ENCODE assay signal across 8 cellular contexts in the genomic region with DNA sequence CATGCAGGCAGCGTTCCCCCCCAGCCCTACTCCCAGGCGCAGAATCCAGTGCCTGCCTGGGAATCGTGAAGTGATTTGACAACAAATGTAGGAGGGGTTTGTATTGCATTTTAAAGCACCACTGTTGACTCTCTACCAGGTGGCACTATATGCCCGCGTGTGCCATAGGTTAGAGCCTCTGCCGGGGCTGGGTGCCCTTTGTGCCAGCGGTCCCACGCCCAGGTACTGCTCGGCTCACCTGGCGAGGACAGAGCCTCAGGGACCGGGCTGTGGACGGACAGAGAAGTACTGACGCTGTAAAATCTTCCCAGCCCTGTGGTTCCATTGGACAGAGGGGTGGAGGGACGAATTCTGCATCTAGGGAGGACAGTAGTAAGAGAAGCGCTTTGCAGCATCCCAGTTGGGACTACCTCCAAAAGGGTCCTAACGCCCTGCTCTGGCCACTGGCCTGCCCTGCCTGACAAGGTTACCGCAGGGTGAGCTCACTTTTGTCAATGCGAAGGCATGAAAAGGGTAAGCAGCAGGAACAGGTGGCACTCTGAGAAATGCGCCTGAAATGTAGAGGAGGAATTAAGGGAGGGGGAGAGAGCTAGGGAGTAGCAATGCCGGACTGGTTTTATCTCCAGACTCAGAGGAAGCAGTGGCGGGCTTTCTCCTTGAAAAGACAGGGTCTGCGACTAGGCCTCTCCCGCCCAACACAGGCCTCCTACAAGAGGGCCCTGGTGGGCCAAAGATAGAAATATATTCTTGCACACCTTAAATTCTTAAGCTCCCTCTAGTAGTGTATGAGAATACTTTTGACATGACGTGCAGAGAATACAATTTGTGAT. TPM values are rescaled to one million over a fixed set of nuclear protein-coding genes. Genes with fewer than 3 reads are reported as not detected.
DNase-seq lines count a peak whose midpoint lies in the region; ATAC-seq, FAIRE-seq and TF ChIP-seq lines count a peak whose summit lies in the region.

No MANE protein-coding gene starts in this region.

- no peak for TF ChIP-seq POLR2A in GM12891 (IDR thresholded peaks at IDR 0.05; ENCODE audit: low read depth, low read length)

- intact Hi-C loops in kidney (cut with DNase I): no loop called here

- peak; percentile 4 for DNase-seq in GM06990 (ENCODE audit: extremely low read depth, insufficient read length)
- DNase-seq in NCI-H1694 (lab: John Stamatoyannopoulos, UW): peak; percentile 80
- peak; percentile 35 for DNase-seq in amniotic stem cell (lab: John Stamatoyannopoulos, UW)
- peak; percentile 75 for DNase-seq in kidney
- no peak for DNase-seq in stimulated activated naive CD8-positive, alpha-beta T cell treated with anti-CD3 and anti-CD28 coated beads, Interleukin-15, Interleukin-2, amounts not matched to agents 100 U/mL and 50 U/mL, for 24 hours
- no peak for DNase-seq in GM12891 (ENCODE audit: insufficient read length, low spot score)
- DNase-seq in AML-193 (lab: John Stamatoyannopoulos, UW): no peak
- DNase-seq in COLO829 (ENCODE audit: low spot score): no peak

- peak overlapping the region; percentile 37 to 63 for H3K9ac ChIP-seq in kidney (ENCODE audit: low read length in 2 of 2)

- peak overlapping the region in 1 of 2 donors; percentile 49 for H3K27ac ChIP-seq in kidney (ENCODE audit: low read depth in 2 of 2, low read length in 2 of 2)

- H3K4me3 ChIP-seq in GM06990 (replicated peaks; ENCODE audit: low read depth, low read length) (no peak overlapping the region), kidney (ENCODE audit: low read length in 2 of 2) (peak overlapping the region; percentile 59 to 84)

- ATAC-seq in stimulated activated naive CD8-positive, alpha-beta T cell treated with anti-CD3 and anti-CD28 coated beads, Interleukin-15, Interleukin-2, amounts not matched to agents 100 U/mL and 50 U/mL, for 24 hours: peak; percentile 46

- H3K9me3 ChIP-seq in kidney (ENCODE audit: control insufficient read depth in 1 of 2, low read length in 2 of 2): no peaks in the 10 kb centered on the region

- peaks cover 0 to 3% of the 10 kb centered on the region in 2 donors for H3K4me1 ChIP-seq in kidney (ENCODE audit: control insufficient read depth in 1 of 2, insufficient read depth in 1 of 2, low read depth in 1 of 2, low read length in 2 of 2)

- FAIRE-seq in kidney (lab: Jason Lieb, UNC) (no peak), GM12891 (lab: Jason Lieb, UNC) (no peak)

- TF ChIP-seq CTCF in GM06990 (IDR thresholded peaks at IDR 0.05; ENCODE audit: insufficient read depth, low read length, poor library complexity, severe bottlenecking) (no peak), kidney (IDR thresholded peaks at IDR 0.05; ENCODE audit: borderline replicate concordance, extremely low read depth, insufficient read depth) (no peak)

- H3K36me3 ChIP-seq in GM06990 (ENCODE audit: control insufficient read depth, insufficient read depth, low read length) (no peaks in the 10 kb centered on the region), kidney (ENCODE audit: control insufficient read depth in 1 of 2, insufficient read depth in 2 of 2, low read length in 2 of 2) (no peaks in the 10 kb centered on the region)

- no peaks in the 10 kb centered on the region; the same call in 1 of the 2 replicates for H3K27me3 ChIP-seq in GM06990 (replicated peaks; ENCODE audit: control insufficient read depth, insufficient read depth, low read length)

TF ChIP-seq in GM12891, 5 proteins besides CTCF, POLR2A, EP300 and RAD21:
- no peak for TF ChIP-seq POLR2AphosphoS5 (IDR thresholded peaks at IDR 0.05; ENCODE audit: low read depth, low read length)
- TF ChIP-seq TAF1 (IDR thresholded peaks at IDR 0.05; ENCODE audit: low read depth, low read length): no peak
- no peak for TF ChIP-seq SPI1 (IDR thresholded peaks at IDR 0.05; ENCODE audit: low read depth, low read length)
- no peak for TF ChIP-seq PAX5 (IDR thresholded peaks at IDR 0.05; ENCODE audit: insufficient read depth, low read length, severe bottlenecking)

RNA-seq across cellular contexts. Expression of gene CACNA2D1, which starts 0.9 kb away (rescaled TPM):
- 18.3 TPM for total RNA-seq in kidney
- polyA plus RNA-seq in kidney (ENCODE audit: insufficient read depth, low read depth, low replicate concordance): 3.5 TPM
- not detected for polyA plus RNA-seq in GM12891 (2012; ENCODE audit: low read depth, missing spikeins)

Comparison
In these comparisons a context has a peak if more than half of its experiments do, and no peak if none do; other contexts are left out.
1. DNase-seq: peak in GM06990 (single experiment), NCI-H1694 (single experiment), amniotic stem cell (single experiment) and kidney (single experiment); none in stimulated activated naive CD8-positive, alpha-beta T cell treated with anti-CD3 and anti-CD28 coated beads, Interleukin-15, Interleukin-2, amounts not matched to agents 100 U/mL and 50 U/mL, for 24 hours (single experiment), GM12891 (single experiment), AML-193 (0 of 2) and COLO829 (single experiment).